Comparison of ENCODE assay signal across 1 cellular context in genomic region chr14:23352506-23353432, GRCh38.
TF ChIP-seq lines count a peak whose summit lies in the region.

SLC22A17 (minus strand) TSS chr14:23352887.

TF ChIP-seq in HEK293, 187 proteins besides CTCF, POLR2A, EP300 and RAD21 (continued from another document and continues in another):
- TF ChIP-seq ZNF645 (tag by site-specific recombination; IDR thresholded peaks at IDR 0.05) = no peak
- TF ChIP-seq ZNF398 (tag by site-specific recombination; IDR thresholded peaks at IDR 0.05) = peak; percentile 40; the same call in 1 of the 2 replicates
- TF ChIP-seq ZNF423 (tag by site-specific recombination; IDR thresholded peaks at IDR 0.05) = 0 out of 2 replicates have a peak, but pooled peaks have one; percentile 20
- no peak for TF ChIP-seq ZNF416 (tag by site-specific recombination; IDR thresholded peaks at IDR 0.05)
- TF ChIP-seq REST (tag by site-specific recombination; IDR thresholded peaks at IDR 0.05) = peak; percentile 47
- peak; percentile 38; the same call in 1 of the 2 replicates for TF ChIP-seq ZNF777 (tag by site-specific recombination; IDR thresholded peaks at IDR 0.05; ENCODE audit: borderline replicate concordance)
- TF ChIP-seq MZF1 (tag by site-specific recombination; IDR thresholded peaks at IDR 0.05; ENCODE audit: borderline replicate concordance) = no peak
- no peak for TF ChIP-seq BCL11A (tag by site-specific recombination; IDR thresholded peaks at IDR 0.05; ENCODE audit: low read depth)
- 0 out of 2 replicates have a peak, but pooled peaks have one; percentile 43 for TF ChIP-seq ZBTB7A (tag by site-specific recombination; IDR thresholded peaks at IDR 0.05; ENCODE audit: low read depth)
- 0 out of 2 replicates have a peak, but pooled peaks have one; percentile 16 for TF ChIP-seq PRDM2 (tag by site-specific recombination; IDR thresholded peaks at IDR 0.05; ENCODE audit: borderline replicate concordance)
- TF ChIP-seq ZNF302 (tag by site-specific recombination; IDR thresholded peaks at IDR 0.05; ENCODE audit: low read depth) = no peak
- TF ChIP-seq SP3 (tag by site-specific recombination; IDR thresholded peaks at IDR 0.05) = peak; percentile 14; the same call in 1 of the 2 replicates
- no peak for TF ChIP-seq ZNF624 (tag by site-specific recombination; IDR thresholded peaks at IDR 0.05)
- TF ChIP-seq FEZF1 (tag by site-specific recombination; IDR thresholded peaks at IDR 0.05) = no peak
- TF ChIP-seq ZBTB20 (tag by site-specific recombination; IDR thresholded peaks at IDR 0.05) = peak; percentile 89
- no peak for TF ChIP-seq ELK4 (IDR thresholded peaks at IDR 0.05; ENCODE audit: borderline replicate concordance, low read depth, low read length)
- 0 out of 2 replicates have a peak, but pooled peaks have one; percentile 17 for TF ChIP-seq SP7 (tag by site-specific recombination; IDR thresholded peaks at IDR 0.05)
- no peak for TF ChIP-seq ZSCAN5A (tag by site-specific recombination; IDR thresholded peaks at IDR 0.05)
- peak; percentile 85 for TF ChIP-seq ZFHX2 (tag by site-specific recombination; conservative IDR thresholded peaks at IDR 0.05)
- TF ChIP-seq ZNF2 (tag by site-specific recombination; IDR thresholded peaks at IDR 0.05) = 0 out of 2 replicates have a peak, but pooled peaks have one; percentile 34
- peak; percentile 47; the same call in 1 of the 2 replicates for TF ChIP-seq ZBTB10 (tag by site-specific recombination; IDR thresholded peaks at IDR 0.05)
- no peak for TF ChIP-seq ZNF292 (tag by site-specific recombination; IDR thresholded peaks at IDR 0.05; ENCODE audit: borderline replicate concordance, low read depth)
- TF ChIP-seq ZNF121 (tag by site-specific recombination; IDR thresholded peaks at IDR 0.05) = no peak
- TF ChIP-seq ZEB2 (tag by site-specific recombination; IDR thresholded peaks at IDR 0.05) = peak; percentile 72
- TF ChIP-seq ZNF23 (tag by site-specific recombination; IDR thresholded peaks at IDR 0.05; ENCODE audit: borderline replicate concordance) = no peak
- TF ChIP-seq KLF17 (tag by site-specific recombination; IDR thresholded peaks at IDR 0.05) = peak; percentile 40; the same call in 1 of the 2 replicates
- peak; percentile 74 for TF ChIP-seq ZNF513 (tag by site-specific recombination; IDR thresholded peaks at IDR 0.05)
